In the genomic region with DNA sequence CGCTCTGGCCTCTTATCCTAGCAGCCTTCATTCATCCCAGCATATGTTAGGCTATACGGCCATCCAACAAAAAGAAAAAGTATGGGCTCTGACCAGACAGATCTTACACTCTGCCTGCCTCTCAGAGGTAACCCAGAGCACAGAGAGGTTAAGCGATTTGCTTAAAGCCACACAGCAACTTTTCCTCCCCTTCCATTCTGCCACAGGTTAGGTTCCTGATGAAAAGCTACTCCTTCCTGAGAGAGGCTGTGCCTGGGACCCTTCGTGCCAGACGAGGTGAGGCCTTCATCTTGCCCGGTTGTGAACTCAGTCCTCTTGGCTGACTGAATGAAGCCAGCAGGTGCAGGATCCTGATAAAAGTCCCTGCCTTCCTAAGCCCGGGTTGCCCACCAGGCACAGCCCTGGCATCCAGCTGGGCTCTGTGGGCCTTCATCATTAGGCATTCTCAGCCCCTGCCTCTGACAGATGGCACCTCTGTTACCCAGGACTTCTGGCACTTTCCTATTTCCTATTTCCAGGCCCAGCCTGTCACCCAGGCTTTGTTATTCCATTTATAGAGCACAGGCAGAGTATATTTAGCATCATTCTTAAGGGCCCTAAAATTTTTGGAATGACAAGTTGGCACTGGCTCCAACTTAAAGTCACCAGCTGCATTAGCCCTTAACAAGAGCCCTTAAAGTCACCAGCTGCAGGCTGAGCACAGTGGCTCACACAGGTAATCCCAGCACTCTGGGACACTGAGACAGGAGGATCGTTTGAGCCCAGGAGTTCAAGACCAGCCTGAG, we compare ENCODE assay signal across 1 cellular context.
TF ChIP-seq lines count a peak whose summit lies in the region.

No MANE protein-coding gene starts in this region.

TF ChIP-seq in SK-N-SH, 30 proteins besides CTCF, POLR2A, EP300 and RAD21 (continued from another document):
- TF ChIP-seq, protein P1, sequence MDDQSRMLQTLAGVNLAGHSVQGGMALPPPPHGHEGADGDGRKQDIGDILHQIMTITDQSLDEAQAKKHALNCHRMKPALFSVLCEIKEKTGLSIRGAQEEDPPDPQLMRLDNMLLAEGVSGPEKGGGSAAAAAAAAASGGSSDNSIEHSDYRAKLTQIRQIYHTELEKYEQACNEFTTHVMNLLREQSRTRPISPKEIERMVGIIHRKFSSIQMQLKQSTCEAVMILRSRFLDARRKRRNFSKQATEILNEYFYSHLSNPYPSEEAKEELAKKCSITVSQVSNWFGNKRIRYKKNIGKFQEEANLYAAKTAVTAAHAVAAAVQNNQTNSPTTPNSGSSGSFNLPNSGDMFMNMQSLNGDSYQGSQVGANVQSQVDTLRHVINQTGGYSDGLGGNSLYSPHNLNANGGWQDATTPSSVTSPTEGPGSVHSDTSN (IDR thresholded peaks at IDR 0.05), result no peak
- TF ChIP-seq GABPA (IDR thresholded peaks at IDR 0.05; ENCODE audit: low read depth) (no peak), CHD2 (IDR thresholded peaks at IDR 0.05; ENCODE audit: low read length, partially characterized antibody) (no peak), YY1 (IDR thresholded peaks at IDR 0.05; ENCODE audit: low read depth) (no peak)
